In the genomic region with DNA sequence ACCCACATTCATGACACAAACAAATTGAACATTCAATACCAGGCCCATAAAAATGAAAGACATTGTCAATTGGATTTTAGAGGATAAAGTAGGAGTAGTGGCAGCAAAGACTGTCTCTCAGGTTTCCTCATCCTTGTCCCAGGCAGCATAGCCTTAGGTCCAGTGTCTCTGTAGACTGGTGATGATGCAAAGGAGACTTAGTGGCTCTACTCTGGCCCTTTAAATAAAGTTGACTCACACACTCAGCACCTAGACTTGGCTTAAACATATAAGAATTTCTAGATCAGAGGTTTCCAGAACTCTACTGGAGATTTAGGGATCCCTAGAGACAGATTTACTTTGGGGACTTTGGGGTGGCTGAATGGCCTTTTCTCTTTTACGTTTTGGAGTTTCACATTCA, we compare ENCODE assay signal across 27 cellular contexts.
"Had no signal": no experiment of that assay in that cellular context is flagged by ENCODE, and none has a peak within 500 bp of the region (broad histone marks: within the 10 kb centered on the region; RNA-seq: fewer than 3 reads in every experiment).

No MANE protein-coding gene starts in this region.

- H3K4me1 ChIP-seq: ascending aorta, body of pancreas, SJSA1 had no signal

- DNase-seq: activated CD4-positive, alpha-beta T cell treated with anti-CD3 and anti-CD28 coated beads for 48 hours; activated CD4-positive, alpha-beta T cell treated with anti-CD3 and anti-CD28 coated beads, Interleukin-2, amount 50 U/mL, for 4 hours; activated CD4-positive, CD25-positive, alpha-beta regulatory T cell treated with anti-CD3 and anti-CD28 coated beads, Interleukin-2, amount 50 U/mL, for 72 hours; activated CD8-positive, alpha-beta T cell treated with anti-CD3 and anti-CD28 coated beads, Interleukin-2, amount 10 ng/mL, durations not matched to agents 7 days and 5 days; activated effector memory CD4-positive, alpha-beta T cell treated with anti-CD3 and anti-CD28 coated beads, Interleukin-2, amount 50 U/mL, for 16 hours; activated naive CD4-positive, alpha-beta T cell treated with Interleukin-2 at 50 U/mL for 16 hours; activated naive CD8-positive, alpha-beta T cell treated with anti-CD3 and anti-CD28 coated beads, Interleukin-2, amount 50 U/mL, for 24 hours; activated T-cell treated with anti-CD3 and anti-CD28 coated beads, Interleukin-2, amount 50 U/mL, for 24 hours; amniotic stem cell; body of pancreas; KG1; NCI-H1048; NCI-H1417; NCI-H1930; NCI-H2171; NCI-H2227 treated with DMSO at 0.1 percent for 48 hours; NCI-H526; NCI-H82; SHP77; T-helper 17 cell; T-helper 9 cell had no signal

- H3K36me3 ChIP-seq: ascending aorta, SJSA1 had no signal

- ATAC-seq: activated CD8-positive, alpha-beta T cell treated with anti-CD3 and anti-CD28 coated beads, Interleukin-2, amount 10 ng/mL, durations not matched to agents 7 days and 5 days; activated naive CD4-positive, alpha-beta T cell treated with anti-CD3 and anti-CD28 coated beads, Interleukin-2, amount 50 U/mL, for 72 hours; activated naive CD8-positive, alpha-beta T cell treated with anti-CD3 and anti-CD28 coated beads, Interleukin-2, amount 50 U/mL, for 24 hours; body of pancreas; Panc1; T-helper 17 cell; WTC11 had no signal

- H3K27ac ChIP-seq: ascending aorta, body of pancreas, RWPE1, SJSA1 had no signal

- H3K9me3 ChIP-seq: ascending aorta, body of pancreas, SJSA1 had no signal

- H3K27me3 ChIP-seq: ascending aorta, body of pancreas, SJSA1 had no signal

- H3K4me3 ChIP-seq: ascending aorta, body of pancreas, SJSA1 had no signal
